14 cellular contexts compared by ENCODE assay signal in genomic region chr6:52377538-52378221, GRCh38. TPM values are rescaled to one million over a fixed set of nuclear protein-coding genes. Genes with fewer than 3 reads are reported as not detected.
DNase-seq lines count a peak whose midpoint lies in the region; ATAC-seq and TF ChIP-seq lines count a peak whose summit lies in the region.
"Had no signal": no experiment of that assay in that cellular context is flagged by ENCODE, and none has a peak within 500 bp of the region (broad histone marks: within the 10 kb centered on the region; RNA-seq: fewer than 3 reads in every experiment).

No MANE protein-coding gene starts in this region.

- no peak overlapping the region for H3K4me3 ChIP-seq in testis

- no peaks in the 10 kb centered on the region for H3K27me3 Mint-ChIP-seq in activated T-cell treated with anti-CD3 and anti-CD28 coated beads, Interleukin-2, amount 50 U/mL, for 72 hours (ENCODE audit: low read depth)
- no peaks in the 10 kb centered on the region for H3K27me3 Mint-ChIP-seq in activated naive CD8-positive, alpha-beta T cell treated with anti-CD3 and anti-CD28 coated beads, Interleukin-2, amount 50 U/mL, for 24 hours

- no peak for TF ChIP-seq CTCF in testis (IDR thresholded peaks at IDR 0.05)

- H3K36me3 ChIP-seq in testis (ENCODE audit: low read depth, missing control alignments): no peaks in the 10 kb centered on the region

- H3K27me3 ChIP-seq in testis: no peaks in the 10 kb centered on the region

- H3K36me3 Mint-ChIP-seq in activated T-cell treated with anti-CD3 and anti-CD28 coated beads, Interleukin-2, amount 50 U/mL, for 72 hours (ENCODE audit: insufficient read depth in 2 of 2): peaks cover 15 to 18% of the 10 kb centered on the region in 2 donors
- H3K36me3 Mint-ChIP-seq in activated naive CD8-positive, alpha-beta T cell treated with anti-CD3 and anti-CD28 coated beads, Interleukin-2, amount 50 U/mL, for 24 hours (ENCODE audit: low read depth): peaks cover 34% of the 10 kb centered on the region

- H3K4me3 Mint-ChIP-seq in activated T-cell treated with anti-CD3 and anti-CD28 coated beads, Interleukin-2, amount 50 U/mL, for 72 hours: peak overlapping the region; percentile 48 to 65
- peak overlapping the region; percentile 9 for H3K4me3 Mint-ChIP-seq in activated naive CD8-positive, alpha-beta T cell treated with anti-CD3 and anti-CD28 coated beads, Interleukin-2, amount 50 U/mL, for 24 hours

- DNase-seq in activated T-cell treated with anti-CD3 and anti-CD28 coated beads, Interleukin-2, amount 50 U/mL, for 72 hours: no peak
- DNase-seq in activated T-cell treated with anti-CD3 and anti-CD28 coated beads for 4 hours: no peak
- DNase-seq in Kasumi-1 (lab: John Stamatoyannopoulos, UW): peak; percentile 37 to 57
- no peak for DNase-seq in activated naive CD8-positive, alpha-beta T cell treated with anti-CD3 and anti-CD28 coated beads, Interleukin-2, amount 50 U/mL, for 24 hours
- no peak for DNase-seq in testis
- DNase-seq in left cardiac atrium: no peak
- DNase-seq: ACHN, NCI-H1417 treated with DMSO at 0.1 percent for 48 hours, T1000 had no signal

- no peak for TF ChIP-seq POLR2A in testis (IDR thresholded peaks at IDR 0.05)

- WGBS in testis, 2 donors: 55 to 63% methylated on average over 3 of the region's 3 CpGs

- intact Hi-C loops in testis (cut with DNase I; ENCODE audit: low total_unique reads): loop anchor here (10.0 kb wide), 1 partner anchor 73 kb away; no protein-coding TSS in a partner anchor
- intact Hi-C loops in left cardiac atrium (cut with DNase I): no loop called here

- peaks cover 20% of the 10 kb centered on the region for H3K4me1 ChIP-seq in testis

- no peak for ATAC-seq in activated T-cell treated with anti-CD3 and anti-CD28 coated beads, Interleukin-2, amount 50 U/mL, for 72 hours (replicated peaks in 1 of 2)
- no peak for ATAC-seq in activated naive CD8-positive, alpha-beta T cell treated with anti-CD3 and anti-CD28 coated beads, Interleukin-2, amount 50 U/mL, for 24 hours
- ATAC-seq in left cardiac atrium: no peak
- no peak for ATAC-seq in GM19467 (IDR thresholded peaks at IDR 0.05; ENCODE audit: unreplicated experiment)
- no peak for ATAC-seq in HG03571 (IDR thresholded peaks at IDR 0.05; ENCODE audit: unreplicated experiment)
- ATAC-seq: HCT116, left lobe of liver had no signal

- peaks cover 5 to 6% of the 10 kb centered on the region in 2 donors for H3K9me3 Mint-ChIP-seq in activated T-cell treated with anti-CD3 and anti-CD28 coated beads, Interleukin-2, amount 50 U/mL, for 72 hours
- H3K9me3 Mint-ChIP-seq in activated naive CD8-positive, alpha-beta T cell treated with anti-CD3 and anti-CD28 coated beads, Interleukin-2, amount 50 U/mL, for 24 hours: peaks cover 15% of the 10 kb centered on the region

- H3K4me1 Mint-ChIP-seq in activated T-cell treated with anti-CD3 and anti-CD28 coated beads, Interleukin-2, amount 50 U/mL, for 72 hours (ENCODE audit: low read depth): peaks cover 77% of the 10 kb centered on the region
- peaks cover 65% of the 10 kb centered on the region for H3K4me1 Mint-ChIP-seq in activated naive CD8-positive, alpha-beta T cell treated with anti-CD3 and anti-CD28 coated beads, Interleukin-2, amount 50 U/mL, for 24 hours

- H3K9me3 ChIP-seq in testis: no peaks in the 10 kb centered on the region

- H3K27ac Mint-ChIP-seq in activated T-cell treated with anti-CD3 and anti-CD28 coated beads, Interleukin-2, amount 50 U/mL, for 72 hours: peak overlapping the region; percentile 34
- H3K27ac Mint-ChIP-seq in activated naive CD8-positive, alpha-beta T cell treated with anti-CD3 and anti-CD28 coated beads, Interleukin-2, amount 50 U/mL, for 24 hours: peak overlapping the region; percentile 39

- peak overlapping the region; percentile 46 to 56 for H3K27ac ChIP-seq in testis
- H3K27ac ChIP-seq: HL-60 had no signal

RNA-seq across cellular contexts. Expression of gene PAQR8, which starts 15.7 kb away (rescaled TPM):
- 10 to 100 TPM; 14.6 to 21.0 TPM for total RNA-seq in activated T-cell treated with anti-CD3 and anti-CD28 coated beads, Interleukin-2, amount 50 U/mL, for 72 hours
- total RNA-seq in testis (10 to 100 TPM in 1 of 2 donors, 1 to 10 TPM in 1; 9.0 to 11.0 TPM), left cardiac atrium (1 to 10 TPM; 3.0 to 3.9 TPM)
- 8.3 TPM for polyA plus RNA-seq in testis (ENCODE audit: insufficient read depth, low read depth, low replicate concordance)

RNA-seq across cellular contexts. Expression of gene EFHC1, which starts 42.5 kb away (rescaled TPM):
- 1 to 10 TPM; 4.6 to 5.1 TPM for total RNA-seq in activated T-cell treated with anti-CD3 and anti-CD28 coated beads, Interleukin-2, amount 50 U/mL, for 72 hours
- total RNA-seq in testis (10 to 100 TPM; 41.8 to 62.9 TPM), left cardiac atrium (1 to 10 TPM; 7.3 to 7.9 TPM)
- polyA plus RNA-seq in testis (ENCODE audit: insufficient read depth, low read depth, low replicate concordance): 133 TPM

Comparison
In these comparisons a context has a peak if more than half of its experiments do, and no peak if none do; other contexts are left out.
1. DNase-seq: peak in Kasumi-1 (2 of 2); none in activated T-cell treated with anti-CD3 and anti-CD28 coated beads, Interleukin-2, amount 50 U/mL, for 72 hours (0 of 2), activated T-cell treated with anti-CD3 and anti-CD28 coated beads for 4 hours (single experiment), activated naive CD8-positive, alpha-beta T cell treated with anti-CD3 and anti-CD28 coated beads, Interleukin-2, amount 50 U/mL, for 24 hours (single experiment), testis (single experiment) and left cardiac atrium (single experiment).
2. RNA of gene EFHC1, which starts 42.5 kb away (total RNA-seq): 41.8 to 62.9 TPM in testis; 7.3 to 7.9 TPM in left cardiac atrium and 4.6 to 5.1 TPM in activated T-cell treated with anti-CD3 and anti-CD28 coated beads, Interleukin-2, amount 50 U/mL, for 72 hours; every median in the first group is over 4 times any median in the second.